ENCODE assay signal across 14 cellular contexts in the genomic region with DNA sequence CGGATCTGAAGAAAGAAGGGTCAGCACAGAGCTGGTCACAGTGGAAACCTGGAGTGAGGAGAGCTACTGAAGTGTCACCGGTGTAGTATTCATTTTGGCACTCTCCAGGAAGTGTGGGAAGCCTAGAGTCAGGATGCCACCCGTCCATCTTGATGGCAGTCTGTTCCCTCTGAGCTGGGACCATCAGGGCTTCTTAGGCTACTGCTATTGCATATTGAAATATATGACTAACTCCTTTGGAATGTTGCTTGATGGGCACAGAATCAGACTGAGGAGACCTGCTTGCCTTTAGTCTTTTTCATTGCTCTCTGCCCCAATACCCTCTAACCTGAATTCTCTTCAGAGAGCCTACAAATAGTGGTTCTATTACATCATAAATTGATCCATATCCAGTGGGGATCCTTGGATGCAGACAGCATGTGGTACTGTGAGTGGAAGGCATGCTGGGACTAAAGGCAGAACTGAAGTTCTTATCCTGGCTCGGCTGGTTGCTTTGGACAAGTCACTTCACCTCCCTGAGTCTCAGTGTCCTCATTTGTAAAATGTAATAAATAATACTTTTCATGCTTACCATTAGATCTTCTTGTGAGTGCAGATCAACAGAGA.
DNase-seq lines count a peak whose midpoint lies in the region; ATAC-seq and TF ChIP-seq lines count a peak whose summit lies in the region.
"Had no signal": no experiment of that assay in that cellular context is flagged by ENCODE, and none has a peak within 500 bp of the region (broad histone marks: within the 10 kb centered on the region; RNA-seq: fewer than 3 reads in every experiment).

No MANE protein-coding gene starts in this region.

- no peaks in the 10 kb centered on the region for H3K9me3 Mint-ChIP-seq in activated T-cell treated with anti-CD3 and anti-CD28 coated beads, Interleukin-2, amount 50 U/mL, for 72 hours
- H3K9me3 Mint-ChIP-seq in activated T-cell treated with anti-CD3 and anti-CD28 coated beads, Interleukin-2, amount 50 U/mL, for 24 hours, result no peaks in the 10 kb centered on the region
- H3K9me3 Mint-ChIP-seq: IgD-negative memory B cell; stimulated activated naive CD8-positive, alpha-beta T cell treated with anti-CD3 and anti-CD28 coated beads, Interleukin-15, Interleukin-2, amounts not matched to agents 100 ng/mL and 50 ng/mL, for 24 hours had no signal

- H3K27ac ChIP-seq in foreskin keratinocyte (no peak overlapping the region), upper lobe of right lung (no peak overlapping the region)
- H3K27ac ChIP-seq: body of pancreas had no signal

- no peak for DNase-seq in activated T-cell treated with anti-CD3 and anti-CD28 coated beads, Interleukin-2, amount 50 U/mL, for 72 hours
- no peak for DNase-seq in activated T-cell treated with anti-CD3 and anti-CD28 coated beads, Interleukin-2, amount 50 U/mL, for 24 hours
- DNase-seq in adipocyte (ENCODE audit: low read depth) (peak; percentile 58), foreskin keratinocyte (peak in 1 of 2 donors; percentile 55), upper lobe of right lung (no peak), NAMALWA (ENCODE audit: low spot score) (no peak), NCI-H1417 treated with DMSO at 0.1 percent for 48 hours (lab: John Stamatoyannopoulos, UW) (no peak)
- DNase-seq: body of pancreas, NCI-H2029 treated with DMSO at 0.1 percent for 48 hours, nucleus accumbens had no signal

- H3K27ac Mint-ChIP-seq in activated T-cell treated with anti-CD3 and anti-CD28 coated beads, Interleukin-2, amount 50 U/mL, for 72 hours, result peak overlapping the region; percentile 52
- H3K27ac Mint-ChIP-seq in activated T-cell treated with anti-CD3 and anti-CD28 coated beads, Interleukin-2, amount 50 U/mL, for 24 hours, result no peak overlapping the region
- H3K27ac Mint-ChIP-seq: IgD-negative memory B cell had no signal

- intact Hi-C loops in upper lobe of right lung (cut with DNase I), result no loop called here

- peaks cover 10% of the 10 kb centered on the region for H3K4me1 Mint-ChIP-seq in activated T-cell treated with anti-CD3 and anti-CD28 coated beads, Interleukin-2, amount 50 U/mL, for 72 hours (ENCODE audit: low read depth)
- H3K4me1 Mint-ChIP-seq in activated T-cell treated with anti-CD3 and anti-CD28 coated beads, Interleukin-2, amount 50 U/mL, for 24 hours (ENCODE audit: low read depth), result peaks cover 6% of the 10 kb centered on the region
- H3K4me1 Mint-ChIP-seq: IgD-negative memory B cell had no signal

- ATAC-seq in activated T-cell treated with anti-CD3 and anti-CD28 coated beads, Interleukin-2, amount 50 U/mL, for 72 hours (replicated peaks in 1 of 2), result no peak
- ATAC-seq in foreskin keratinocyte (peak; percentile 70), upper lobe of right lung (peak; percentile 46), HG02884 (IDR thresholded peaks at IDR 0.05; ENCODE audit: unreplicated experiment) (no peak)

- H3K4me3 Mint-ChIP-seq in activated T-cell treated with anti-CD3 and anti-CD28 coated beads, Interleukin-2, amount 50 U/mL, for 72 hours, result no peak overlapping the region
- H3K4me3 Mint-ChIP-seq in activated T-cell treated with anti-CD3 and anti-CD28 coated beads, Interleukin-2, amount 50 U/mL, for 24 hours, result no peak overlapping the region
- H3K4me3 Mint-ChIP-seq: IgD-negative memory B cell; stimulated activated naive CD8-positive, alpha-beta T cell treated with anti-CD3 and anti-CD28 coated beads, Interleukin-15, Interleukin-2, amounts not matched to agents 100 ng/mL and 50 ng/mL, for 24 hours had no signal

- H3K4me3 ChIP-seq in adipocyte (ENCODE audit: low read length), result no peak overlapping the region
- H3K4me3 ChIP-seq in upper lobe of right lung, result no peak overlapping the region
- H3K4me3 ChIP-seq: body of pancreas, lung had no signal

- no peaks in the 10 kb centered on the region for H3K27me3 Mint-ChIP-seq in activated T-cell treated with anti-CD3 and anti-CD28 coated beads, Interleukin-2, amount 50 U/mL, for 72 hours (ENCODE audit: low read depth)
- H3K27me3 Mint-ChIP-seq in activated T-cell treated with anti-CD3 and anti-CD28 coated beads, Interleukin-2, amount 50 U/mL, for 24 hours, result no peaks in the 10 kb centered on the region
- H3K27me3 Mint-ChIP-seq: IgD-negative memory B cell; stimulated activated naive CD8-positive, alpha-beta T cell treated with anti-CD3 and anti-CD28 coated beads, Interleukin-15, Interleukin-2, amounts not matched to agents 100 ng/mL and 50 ng/mL, for 24 hours had no signal

- H3K27me3 ChIP-seq in adipocyte (replicated peaks; ENCODE audit: control insufficient read depth, insufficient read depth, low read length), result no peaks in the 10 kb centered on the region
- H3K27me3 ChIP-seq in foreskin keratinocyte, result no peaks in the 10 kb centered on the region
- H3K27me3 ChIP-seq in upper lobe of right lung, result no peaks in the 10 kb centered on the region
- H3K27me3 ChIP-seq: body of pancreas had no signal

- no peak overlapping the region for H3K9ac ChIP-seq in adipocyte (ENCODE audit: low read length)

- TF ChIP-seq CTCF in foreskin keratinocyte (conservative IDR thresholded peaks at IDR 0.05), result no peak
- no peak for TF ChIP-seq CTCF in upper lobe of right lung (IDR thresholded peaks at IDR 0.05)

- H3K36me3 Mint-ChIP-seq in activated T-cell treated with anti-CD3 and anti-CD28 coated beads, Interleukin-2, amount 50 U/mL, for 72 hours (ENCODE audit: insufficient read depth in 2 of 2), result peaks cover 0 to 17% of the 10 kb centered on the region in 2 donors
- H3K36me3 Mint-ChIP-seq in activated T-cell treated with anti-CD3 and anti-CD28 coated beads, Interleukin-2, amount 50 U/mL, for 24 hours (ENCODE audit: low read depth), result peaks cover 86% of the 10 kb centered on the region

- peaks cover 70% of the 10 kb centered on the region for H3K36me3 ChIP-seq in adipocyte (ENCODE audit: control insufficient read depth, insufficient read depth, low read length, severe bottlenecking)
- peaks cover 54% of the 10 kb centered on the region for H3K36me3 ChIP-seq in upper lobe of right lung

- peaks cover 4% of the 10 kb centered on the region for H3K9me3 ChIP-seq in adipocyte (ENCODE audit: control insufficient read depth, low read length)
- H3K9me3 ChIP-seq in upper lobe of right lung, result no peaks in the 10 kb centered on the region
- H3K9me3 ChIP-seq: body of pancreas had no signal

- H3K4me1 ChIP-seq in adipocyte (ENCODE audit: control insufficient read depth, insufficient read depth, low read length) (peaks cover 22% of the 10 kb centered on the region), foreskin keratinocyte (peaks cover 13% of the 10 kb centered on the region), upper lobe of right lung (no peaks in the 10 kb centered on the region)
- H3K4me1 ChIP-seq: body of pancreas had no signal

Comparison
In these comparisons a context has a peak if more than half of its experiments do, and no peak if none do; other contexts are left out.
1. ATAC-seq: peak in foreskin keratinocyte (single experiment) and upper lobe of right lung (single experiment); none in activated T-cell treated with anti-CD3 and anti-CD28 coated beads, Interleukin-2, amount 50 U/mL, for 72 hours (0 of 2) and HG02884 (single experiment).